Comparison of ENCODE assay signal across 1 cellular context in the genomic region with DNA sequence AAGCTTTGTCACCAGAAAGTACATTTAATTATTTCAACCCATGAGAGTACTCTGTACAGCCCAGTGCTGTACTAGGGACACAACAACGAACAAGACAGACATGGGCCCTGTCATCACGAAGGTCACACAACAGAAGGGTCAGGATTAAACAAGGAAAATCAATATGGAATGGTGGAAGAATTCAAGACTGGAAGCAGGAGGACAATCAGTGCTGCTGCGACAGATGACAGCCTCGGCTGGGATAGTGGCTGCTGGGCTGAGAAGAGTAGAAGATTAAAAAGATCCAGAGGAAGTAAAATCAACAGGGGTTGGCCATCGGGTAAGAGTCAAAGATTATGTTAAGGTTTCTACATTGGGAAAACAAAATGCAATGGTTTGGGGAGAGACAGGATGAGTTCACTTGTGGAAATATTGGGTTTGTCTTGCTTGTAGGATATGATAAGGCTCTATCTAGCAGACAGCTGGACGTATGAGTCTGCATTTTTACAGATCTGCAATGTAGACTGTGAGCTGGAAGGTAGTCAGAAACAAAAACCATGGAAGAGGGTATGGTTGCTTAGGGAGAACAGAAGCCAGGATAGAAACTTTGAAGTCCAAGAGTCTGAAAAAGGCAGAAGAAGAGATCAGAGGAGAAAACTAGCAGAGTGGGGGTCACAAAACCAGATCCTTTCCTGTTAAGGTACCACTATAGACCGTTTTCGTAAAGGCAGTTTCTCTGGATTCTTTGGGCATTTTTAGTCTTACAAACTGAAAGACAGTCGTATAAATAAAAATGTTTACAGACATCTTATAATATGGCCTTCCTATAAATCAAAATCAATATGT.
TF ChIP-seq lines count a peak whose summit lies in the region.

No MANE protein-coding gene starts in this region.

TF ChIP-seq in K562, 482 proteins besides CTCF, POLR2A, EP300 and RAD21 (continued from another document and continues in another):
- TF ChIP-seq, protein P1, sequence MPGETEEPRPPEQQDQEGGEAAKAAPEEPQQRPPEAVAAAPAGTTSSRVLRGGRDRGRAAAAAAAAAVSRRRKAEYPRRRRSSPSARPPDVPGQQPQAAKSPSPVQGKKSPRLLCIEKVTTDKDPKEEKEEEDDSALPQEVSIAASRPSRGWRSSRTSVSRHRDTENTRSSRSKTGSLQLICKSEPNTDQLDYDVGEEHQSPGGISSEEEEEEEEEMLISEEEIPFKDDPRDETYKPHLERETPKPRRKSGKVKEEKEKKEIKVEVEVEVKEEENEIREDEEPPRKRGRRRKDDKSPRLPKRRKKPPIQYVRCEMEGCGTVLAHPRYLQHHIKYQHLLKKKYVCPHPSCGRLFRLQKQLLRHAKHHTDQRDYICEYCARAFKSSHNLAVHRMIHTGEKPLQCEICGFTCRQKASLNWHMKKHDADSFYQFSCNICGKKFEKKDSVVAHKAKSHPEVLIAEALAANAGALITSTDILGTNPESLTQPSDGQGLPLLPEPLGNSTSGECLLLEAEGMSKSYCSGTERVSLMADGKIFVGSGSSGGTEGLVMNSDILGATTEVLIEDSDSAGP (CRISPR knock-in tag; IDR thresholded peaks at IDR 0.05), result no peak
- TF ChIP-seq ZNF76 (CRISPR knock-in tag; IDR thresholded peaks at IDR 0.05; ENCODE audit: borderline replicate concordance) (no peak), GATA2 (CRISPR knock-in tag; IDR thresholded peaks at IDR 0.05) (peak; percentile 76), MCM3 (IDR thresholded peaks at IDR 0.05) (no peak), NFIC (IDR thresholded peaks at IDR 0.05) (peak; percentile 74), HLTF (IDR thresholded peaks at IDR 0.05) (no peak), ZNF23 (CRISPR knock-in tag; IDR thresholded peaks at IDR 0.05) (no peak), NFXL1 (CRISPR knock-in tag; IDR thresholded peaks at IDR 0.05) (0 out of 2 replicates have a peak, but pooled peaks have one; percentile 21), GATAD2A (IDR thresholded peaks at IDR 0.05) (peak; percentile 87), RAD51 (IDR thresholded peaks at IDR 0.05; ENCODE audit: borderline replicate concordance, low read depth) (0 out of 2 replicates have a peak, but pooled peaks have one; percentile 7), ARID1B (IDR thresholded peaks at IDR 0.05) (peak; percentile 98), ZNF764 (CRISPR knock-in tag; IDR thresholded peaks at IDR 0.05; ENCODE audit: low read depth) (no peak), ZNF3 (CRISPR knock-in tag; IDR thresholded peaks at IDR 0.05) (no peak), MAFK (IDR thresholded peaks at IDR 0.05; ENCODE audit: low read length) (peak; percentile 90), ZBTB17 (CRISPR knock-in tag; IDR thresholded peaks at IDR 0.05) (no peak), ZNF695 (CRISPR knock-in tag; IDR thresholded peaks at IDR 0.05) (no peak), ZNF124 (CRISPR knock-in tag; IDR thresholded peaks at IDR 0.05) (no peak), ASH1L (IDR thresholded peaks at IDR 0.05; ENCODE audit: borderline replicate concordance, low read depth, partially characterized antibody) (no peak), ZNF445 (CRISPR knock-in tag; IDR thresholded peaks at IDR 0.05; ENCODE audit: low read depth) (no peak), MIER1 (IDR thresholded peaks at IDR 0.05; ENCODE audit: low read depth) (no peak), SAP30 (IDR thresholded peaks at IDR 0.05; ENCODE audit: borderline replicate concordance, insufficient read depth, low read depth, low read length, poor library complexity, severe bottlenecking) (no peak), COPS2 (conservative IDR thresholded peaks at IDR 0.05) (no peak)
- TF ChIP-seq, protein P2, sequence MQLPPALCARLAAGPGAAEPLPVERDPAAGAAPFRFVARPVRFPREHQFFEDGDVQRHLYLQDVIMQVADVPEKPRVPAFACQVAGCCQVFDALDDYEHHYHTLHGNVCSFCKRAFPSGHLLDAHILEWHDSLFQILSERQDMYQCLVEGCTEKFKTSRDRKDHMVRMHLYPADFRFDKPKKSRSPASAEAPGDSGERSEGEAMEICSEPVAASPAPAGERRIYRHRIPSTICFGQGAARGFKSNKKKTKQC (CRISPR knock-in tag; IDR thresholded peaks at IDR 0.05), result no peak
- TF ChIP-seq, protein P3, sequence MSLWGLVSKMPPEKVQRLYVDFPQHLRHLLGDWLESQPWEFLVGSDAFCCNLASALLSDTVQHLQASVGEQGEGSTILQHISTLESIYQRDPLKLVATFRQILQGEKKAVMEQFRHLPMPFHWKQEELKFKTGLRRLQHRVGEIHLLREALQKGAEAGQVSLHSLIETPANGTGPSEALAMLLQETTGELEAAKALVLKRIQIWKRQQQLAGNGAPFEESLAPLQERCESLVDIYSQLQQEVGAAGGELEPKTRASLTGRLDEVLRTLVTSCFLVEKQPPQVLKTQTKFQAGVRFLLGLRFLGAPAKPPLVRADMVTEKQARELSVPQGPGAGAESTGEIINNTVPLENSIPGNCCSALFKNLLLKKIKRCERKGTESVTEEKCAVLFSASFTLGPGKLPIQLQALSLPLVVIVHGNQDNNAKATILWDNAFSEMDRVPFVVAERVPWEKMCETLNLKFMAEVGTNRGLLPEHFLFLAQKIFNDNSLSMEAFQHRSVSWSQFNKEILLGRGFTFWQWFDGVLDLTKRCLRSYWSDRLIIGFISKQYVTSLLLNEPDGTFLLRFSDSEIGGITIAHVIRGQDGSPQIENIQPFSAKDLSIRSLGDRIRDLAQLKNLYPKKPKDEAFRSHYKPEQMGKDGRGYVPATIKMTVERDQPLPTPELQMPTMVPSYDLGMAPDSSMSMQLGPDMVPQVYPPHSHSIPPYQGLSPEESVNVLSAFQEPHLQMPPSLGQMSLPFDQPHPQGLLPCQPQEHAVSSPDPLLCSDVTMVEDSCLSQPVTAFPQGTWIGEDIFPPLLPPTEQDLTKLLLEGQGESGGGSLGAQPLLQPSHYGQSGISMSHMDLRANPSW (CRISPR knock-in tag; IDR thresholded peaks at IDR 0.05), result no peak
- TF ChIP-seq, protein P4, sequence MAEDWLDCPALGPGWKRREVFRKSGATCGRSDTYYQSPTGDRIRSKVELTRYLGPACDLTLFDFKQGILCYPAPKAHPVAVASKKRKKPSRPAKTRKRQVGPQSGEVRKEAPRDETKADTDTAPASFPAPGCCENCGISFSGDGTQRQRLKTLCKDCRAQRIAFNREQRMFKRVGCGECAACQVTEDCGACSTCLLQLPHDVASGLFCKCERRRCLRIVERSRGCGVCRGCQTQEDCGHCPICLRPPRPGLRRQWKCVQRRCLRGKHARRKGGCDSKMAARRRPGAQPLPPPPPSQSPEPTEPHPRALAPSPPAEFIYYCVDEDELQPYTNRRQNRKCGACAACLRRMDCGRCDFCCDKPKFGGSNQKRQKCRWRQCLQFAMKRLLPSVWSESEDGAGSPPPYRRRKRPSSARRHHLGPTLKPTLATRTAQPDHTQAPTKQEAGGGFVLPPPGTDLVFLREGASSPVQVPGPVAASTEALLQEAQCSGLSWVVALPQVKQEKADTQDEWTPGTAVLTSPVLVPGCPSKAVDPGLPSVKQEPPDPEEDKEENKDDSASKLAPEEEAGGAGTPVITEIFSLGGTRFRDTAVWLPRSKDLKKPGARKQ (CRISPR knock-in tag; IDR thresholded peaks at IDR 0.05), result no peak
- TF ChIP-seq, protein P5, sequence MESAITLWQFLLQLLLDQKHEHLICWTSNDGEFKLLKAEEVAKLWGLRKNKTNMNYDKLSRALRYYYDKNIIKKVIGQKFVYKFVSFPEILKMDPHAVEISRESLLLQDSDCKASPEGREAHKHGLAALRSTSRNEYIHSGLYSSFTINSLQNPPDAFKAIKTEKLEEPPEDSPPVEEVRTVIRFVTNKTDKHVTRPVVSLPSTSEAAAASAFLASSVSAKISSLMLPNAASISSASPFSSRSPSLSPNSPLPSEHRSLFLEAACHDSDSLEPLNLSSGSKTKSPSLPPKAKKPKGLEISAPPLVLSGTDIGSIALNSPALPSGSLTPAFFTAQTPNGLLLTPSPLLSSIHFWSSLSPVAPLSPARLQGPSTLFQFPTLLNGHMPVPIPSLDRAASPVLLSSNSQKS (CRISPR knock-in tag; IDR thresholded peaks at IDR 0.05), result no peak
- TF ChIP-seq, protein P6, sequence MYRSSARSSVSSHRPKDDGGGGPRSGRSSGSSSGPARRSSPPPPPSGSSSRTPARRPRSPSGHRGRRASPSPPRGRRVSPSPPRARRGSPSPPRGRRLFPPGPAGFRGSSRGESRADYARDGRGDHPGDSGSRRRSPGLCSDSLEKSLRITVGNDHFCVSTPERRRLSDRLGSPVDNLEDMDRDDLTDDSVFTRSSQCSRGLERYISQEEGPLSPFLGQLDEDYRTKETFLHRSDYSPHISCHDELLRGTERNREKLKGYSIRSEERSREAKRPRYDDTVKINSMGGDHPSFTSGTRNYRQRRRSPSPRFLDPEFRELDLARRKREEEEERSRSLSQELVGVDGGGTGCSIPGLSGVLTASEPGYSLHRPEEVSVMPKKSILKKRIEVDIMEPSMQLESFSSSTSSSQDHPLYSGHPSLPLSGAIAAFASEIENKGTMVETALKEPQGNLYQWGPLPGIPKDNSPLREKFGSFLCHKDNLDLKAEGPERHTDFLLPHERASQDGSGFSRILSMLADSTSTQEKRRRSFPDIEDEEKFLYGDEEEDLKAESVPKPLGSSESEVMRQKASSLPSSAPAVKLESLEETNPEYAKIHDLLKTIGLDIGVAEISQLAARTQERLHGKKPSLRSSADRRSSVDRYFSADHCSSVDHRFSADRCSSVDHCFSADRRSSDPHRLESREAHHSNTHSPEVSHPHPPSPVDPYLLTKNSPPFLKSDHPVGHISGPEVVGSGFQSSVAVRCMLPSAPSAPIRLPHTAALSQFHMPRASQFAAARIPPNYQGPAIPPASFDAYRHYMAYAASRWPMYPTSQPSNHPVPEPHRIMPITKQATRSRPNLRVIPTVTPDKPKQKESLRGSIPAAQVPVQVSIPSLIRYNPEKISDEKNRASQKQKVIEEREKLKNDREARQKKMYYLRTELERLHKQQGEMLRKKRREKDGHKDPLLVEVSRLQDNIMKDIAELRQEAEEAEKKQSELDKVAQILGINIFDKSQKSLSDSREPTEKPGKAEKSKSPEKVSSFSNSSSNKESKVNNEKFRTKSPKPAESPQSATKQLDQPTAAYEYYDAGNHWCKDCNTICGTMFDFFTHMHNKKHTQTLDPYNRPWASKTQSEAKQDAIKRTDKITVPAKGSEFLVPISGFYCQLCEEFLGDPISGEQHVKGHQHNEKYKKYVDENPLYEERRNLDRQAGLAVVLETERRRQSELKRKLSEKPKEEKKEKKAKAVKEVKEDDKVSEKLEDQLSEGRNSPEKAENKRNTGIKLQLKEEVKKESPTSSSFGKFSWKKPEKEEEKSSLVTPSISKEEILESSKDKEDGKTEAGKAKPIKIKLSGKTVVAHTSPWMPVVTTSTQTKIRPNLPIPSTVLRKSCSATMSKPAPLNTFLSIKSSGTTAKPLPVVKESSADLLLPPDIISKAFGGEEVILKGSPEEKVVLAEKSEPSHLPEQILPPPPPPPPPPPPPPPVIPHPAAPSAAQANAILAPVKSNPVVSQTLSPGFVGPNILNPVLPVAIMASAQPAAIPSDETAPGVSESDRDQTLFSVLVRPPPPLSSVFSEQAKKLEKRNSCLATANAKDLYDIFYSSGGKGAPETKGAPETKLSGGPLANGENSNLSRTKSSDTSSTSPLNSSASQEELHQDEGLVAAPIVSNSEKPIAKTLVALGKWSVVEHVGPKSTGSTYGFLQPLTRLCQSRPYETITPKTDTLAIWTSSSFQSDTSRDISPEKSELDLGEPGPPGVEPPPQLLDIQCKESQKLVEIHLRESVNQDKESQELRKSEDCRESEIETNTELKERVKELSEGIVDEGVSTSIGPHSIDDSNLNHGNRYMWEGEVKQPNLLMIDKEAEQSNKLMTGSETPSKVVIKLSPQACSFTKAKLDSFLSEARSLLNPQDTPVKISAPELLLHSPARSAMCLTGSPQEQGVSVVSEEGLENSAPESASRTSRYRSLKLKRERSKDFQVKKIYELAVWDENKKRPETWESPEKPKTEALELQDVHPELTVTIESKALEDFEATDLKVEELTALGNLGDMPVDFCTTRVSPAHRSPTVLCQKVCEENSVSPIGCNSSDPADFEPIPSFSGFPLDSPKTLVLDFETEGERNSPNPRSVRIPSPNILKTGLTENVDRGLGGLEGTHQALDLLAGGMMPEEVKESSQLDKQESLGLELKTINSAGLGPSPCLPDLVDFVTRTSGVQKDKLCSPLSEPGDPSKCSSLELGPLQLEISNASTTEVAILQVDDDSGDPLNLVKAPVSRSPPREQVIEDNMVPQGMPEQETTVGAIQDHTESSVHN (IDR thresholded peaks at IDR 0.05; ENCODE audit: borderline replicate concordance in 1 of 2, low read depth in 1 of 2), result peak in 1 of 2 experiments; percentile 72; a peak in 1 of 4 replicates
- TF ChIP-seq, protein P7, sequence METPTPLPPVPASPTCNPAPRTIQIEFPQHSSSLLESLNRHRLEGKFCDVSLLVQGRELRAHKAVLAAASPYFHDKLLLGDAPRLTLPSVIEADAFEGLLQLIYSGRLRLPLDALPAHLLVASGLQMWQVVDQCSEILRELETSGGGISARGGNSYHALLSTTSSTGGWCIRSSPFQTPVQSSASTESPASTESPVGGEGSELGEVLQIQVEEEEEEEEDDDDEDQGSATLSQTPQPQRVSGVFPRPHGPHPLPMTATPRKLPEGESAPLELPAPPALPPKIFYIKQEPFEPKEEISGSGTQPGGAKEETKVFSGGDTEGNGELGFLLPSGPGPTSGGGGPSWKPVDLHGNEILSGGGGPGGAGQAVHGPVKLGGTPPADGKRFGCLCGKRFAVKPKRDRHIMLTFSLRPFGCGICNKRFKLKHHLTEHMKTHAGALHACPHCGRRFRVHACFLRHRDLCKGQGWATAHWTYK (CRISPR knock-in tag; IDR thresholded peaks at IDR 0.05), result no peak
- TF ChIP-seq, protein P8, sequence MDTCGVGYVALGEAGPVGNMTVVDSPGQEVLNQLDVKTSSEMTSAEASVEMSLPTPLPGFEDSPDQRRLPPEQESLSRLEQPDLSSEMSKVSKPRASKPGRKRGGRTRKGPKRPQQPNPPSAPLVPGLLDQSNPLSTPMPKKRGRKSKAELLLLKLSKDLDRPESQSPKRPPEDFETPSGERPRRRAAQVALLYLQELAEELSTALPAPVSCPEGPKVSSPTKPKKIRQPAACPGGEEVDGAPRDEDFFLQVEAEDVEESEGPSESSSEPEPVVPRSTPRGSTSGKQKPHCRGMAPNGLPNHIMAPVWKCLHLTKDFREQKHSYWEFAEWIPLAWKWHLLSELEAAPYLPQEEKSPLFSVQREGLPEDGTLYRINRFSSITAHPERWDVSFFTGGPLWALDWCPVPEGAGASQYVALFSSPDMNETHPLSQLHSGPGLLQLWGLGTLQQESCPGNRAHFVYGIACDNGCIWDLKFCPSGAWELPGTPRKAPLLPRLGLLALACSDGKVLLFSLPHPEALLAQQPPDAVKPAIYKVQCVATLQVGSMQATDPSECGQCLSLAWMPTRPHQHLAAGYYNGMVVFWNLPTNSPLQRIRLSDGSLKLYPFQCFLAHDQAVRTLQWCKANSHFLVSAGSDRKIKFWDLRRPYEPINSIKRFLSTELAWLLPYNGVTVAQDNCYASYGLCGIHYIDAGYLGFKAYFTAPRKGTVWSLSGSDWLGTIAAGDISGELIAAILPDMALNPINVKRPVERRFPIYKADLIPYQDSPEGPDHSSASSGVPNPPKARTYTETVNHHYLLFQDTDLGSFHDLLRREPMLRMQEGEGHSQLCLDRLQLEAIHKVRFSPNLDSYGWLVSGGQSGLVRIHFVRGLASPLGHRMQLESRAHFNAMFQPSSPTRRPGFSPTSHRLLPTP (IDR thresholded peaks at IDR 0.05; ENCODE audit: borderline replicate concordance, extremely low read depth, insufficient read length), result no peak
